14 cellular contexts compared by ENCODE assay signal in genomic region chr1:52629021-52629643, GRCh38. TPM values are rescaled to one million over a fixed set of nuclear protein-coding genes. Genes with fewer than 3 reads are reported as not detected.
DNase-seq lines count a peak whose midpoint lies in the region; ATAC-seq, FAIRE-seq and TF ChIP-seq lines count a peak whose summit lies in the region.
"Had no signal": no experiment of that assay in that cellular context is flagged by ENCODE, and none has a peak within 500 bp of the region (broad histone marks: within the 10 kb centered on the region; RNA-seq: fewer than 3 reads in every experiment).

No MANE protein-coding gene starts in this region.

- intact Hi-C loops in K562 (cut with micrococcal nuclease): no loop called here
- intact Hi-C loops in upper lobe of right lung (cut with DNase I): no loop called here

- no peaks in the 10 kb centered on the region for H3K9me1 ChIP-seq in K562 (ENCODE audit: control insufficient read depth, insufficient read depth, low read length)

- no peaks in the 10 kb centered on the region for H3K36me3 Mint-ChIP-seq in mesothelial cell of epicardium

- POLR2A ChIA-PET in K562 (lab: Yijun Ruan, JAX): interaction anchor here (0.6 to 1.5 kb wide), 3 partner anchors 17 to 163 kb away, joined by 3 to 4 read pairs (median 4); no protein-coding TSS in a partner anchor

- ATAC-seq in K562 (peak; percentile 51), upper lobe of right lung (peak; percentile 10), omental fat pad (ENCODE audit: low FRiP score) (no peak)
- ATAC-seq: activated T-cell treated with anti-CD3 and anti-CD28 coated beads, Interleukin-2, amount 50 U/mL, for 4 hours had no signal

- peak; percentile 29 to 44 for DNase-seq in NCI-H526 (lab: John Stamatoyannopoulos, UW)
- DNase-seq in NCI-H526 treated with DMSO at 0.1 percent for 48 hours (lab: John Stamatoyannopoulos, UW): no peak
- no peak for DNase-seq in K562 (ENCODE audit: extremely low read depth in 1 of 4, low spot score in 3 of 4)
- DNase-seq in mesothelial cell of epicardium (ENCODE audit: low spot score in 2 of 2, unreplicated experiment in 2 of 2): no peak
- no peak for DNase-seq in upper lobe of right lung
- DNase-seq in omental fat pad (ENCODE audit: low spot score): no peak
- no peak for DNase-seq in epidermal melanocyte (ENCODE audit: insufficient read length, low spot score)
- no peak for DNase-seq in NCI-H524 (lab: John Stamatoyannopoulos, UW)
- DNase-seq: activated T-cell treated with anti-CD3 and anti-CD28 coated beads, Interleukin-2, amount 50 U/mL, for 4 hours; stimulated activated CD4-positive, alpha-beta T cell treated with anti-CD3 and anti-CD28 coated beads, Interleukin-2, amount 100 ng/mL, for 48 hours had no signal

- in situ Hi-C loops in K562 (cut with MboI): no loop called here

- no peak for TF ChIP-seq POLR2A in K562 (conservative IDR thresholded peaks at IDR 0.05)

- TF ChIP-seq RAD21 in K562 (CRISPR knock-in tag; conservative IDR thresholded peaks at IDR 0.05 in 1 of 2, IDR thresholded peaks at IDR 0.05 in 1 of 2): no peak

- H3K4me3 ChIP-seq in K562 (no peak overlapping the region), upper lobe of right lung (no peak overlapping the region)
- H3K4me3 ChIP-seq: thoracic aorta had no signal

- WGBS in K562 (ENCODE audit: insufficient coverage, low coverage, missing lambda C conversion rate): 44% methylated on average over 12 of the region's 12 CpGs

- H3K9me3 ChIP-seq in K562 (replicated peaks; ENCODE audit: control insufficient read depth, insufficient read depth, low read depth, low read length) (no peaks in the 10 kb centered on the region), upper lobe of right lung (no peaks in the 10 kb centered on the region)
- H3K9me3 ChIP-seq: thoracic aorta had no signal

- no peaks in the 10 kb centered on the region for H3K9me3 Mint-ChIP-seq in mesothelial cell of epicardium
- H3K9me3 Mint-ChIP-seq: activated T-cell treated with anti-CD3 and anti-CD28 coated beads, Interleukin-2, amount 50 U/mL, for 4 hours; T-helper 2 cell treated with Interferon-gamma antibody and Interleukin-4, amounts not matched to agents 5 μg/mL and 100 μg/mL, for 36 hours had no signal

- peak overlapping the region; percentile 64 for H3K27ac Mint-ChIP-seq in mesothelial cell of epicardium
- H3K27ac Mint-ChIP-seq: T-helper 2 cell treated with Interferon-gamma antibody and Interleukin-4, amounts not matched to agents 5 μg/mL and 100 μg/mL, for 36 hours had no signal

- H3K27ac ChIP-seq in K562 (ENCODE audit: extremely low read depth, low read depth, low read length) (no peak overlapping the region), upper lobe of right lung (no peak overlapping the region)
- H3K27ac ChIP-seq: thoracic aorta had no signal

- H3K4me1 Mint-ChIP-seq in mesothelial cell of epicardium: peaks cover 19% of the 10 kb centered on the region

- TF ChIP-seq CTCF in K562 (IDR thresholded peaks at IDR 0.05 in 2 of 3, conservative IDR thresholded peaks at IDR 0.05 in 1 of 3; ENCODE audit: insufficient read depth in 2 of 3, low read depth in 1 of 3, low read length in 3 of 3) (no peak), mesothelial cell of epicardium (IDR thresholded peaks at IDR 0.05; ENCODE audit: unreplicated experiment) (no peak), upper lobe of right lung (IDR thresholded peaks at IDR 0.05) (no peak), omental fat pad (IDR thresholded peaks at IDR 0.05) (no peak)

- no TSS peak for BruUV-seq in K562 (replicated peaks; lab: Mats Ljungman, UMichigan)

- no peaks in the 10 kb centered on the region for H3K79me2 ChIP-seq in K562 (ENCODE audit: control insufficient read depth, insufficient read depth, low read length)

- peaks cover 8 to 17% of the 10 kb centered on the region in 2 experiments; a peak in 4 of 5 replicates for H3K4me1 ChIP-seq in K562 (replicated peaks in 1 of 2; ENCODE audit: control insufficient read depth in 2 of 2, insufficient read depth in 2 of 2, low read length in 2 of 2)
- H3K4me1 ChIP-seq in upper lobe of right lung: no peaks in the 10 kb centered on the region

- no peak overlapping the region for H3K4me3 Mint-ChIP-seq in mesothelial cell of epicardium
- H3K4me3 Mint-ChIP-seq: activated T-cell treated with anti-CD3 and anti-CD28 coated beads, Interleukin-2, amount 50 U/mL, for 4 hours; T-helper 2 cell treated with Interferon-gamma antibody and Interleukin-4, amounts not matched to agents 5 μg/mL and 100 μg/mL, for 36 hours had no signal

- TF ChIP-seq EP300 in K562 (IDR thresholded peaks at IDR 0.05; ENCODE audit: low read length): no peak

- peak overlapping the region; percentile 66 for H2AFZ ChIP-seq in K562 (ENCODE audit: low read depth, low read length)

- peak overlapping the region in 1 of 2 experiments; percentile 59; a peak in 2 of 4 replicates for H3K9ac ChIP-seq in K562 (ENCODE audit: insufficient read depth in 1 of 2, low read depth in 2 of 2, low read length in 2 of 2)

- peak overlapping the region; percentile 27; the same call in 1 of the 2 replicates for H3K4me2 ChIP-seq in K562 (ENCODE audit: insufficient read depth, low read length)

- no peaks in the 10 kb centered on the region for H4K20me1 ChIP-seq in K562 (replicated peaks; ENCODE audit: control insufficient read depth, insufficient read depth, low read length)

- CTCF ChIA-PET in K562 (lab: Yijun Ruan, JAX; ENCODE audit: low intra/inter-chr PET ratio): interaction anchor here (0.6 kb wide), 1 partner anchor 12 kb away, joined by 3 read pairs; no protein-coding TSS in a partner anchor

- FAIRE-seq in K562 (lab: Jason Lieb, UNC): no peak
- FAIRE-seq: colon had no signal

- H3K27me3 ChIP-seq in K562 (ENCODE audit: control insufficient read depth in 2 of 2, insufficient read depth in 2 of 2, low read length in 2 of 2) (no peaks in the 10 kb centered on the region), upper lobe of right lung (peaks cover 20% of the 10 kb centered on the region)

- H3K27me3 Mint-ChIP-seq in mesothelial cell of epicardium (ENCODE audit: low read depth): peaks cover 18% of the 10 kb centered on the region

- H3K36me3 ChIP-seq in K562 (ENCODE audit: control insufficient read depth, insufficient read depth, low read length) (no peaks in the 10 kb centered on the region), upper lobe of right lung (no peaks in the 10 kb centered on the region)
- H3K36me3 ChIP-seq: thoracic aorta had no signal

TF ChIP-seq in K562, 482 proteins besides CTCF, POLR2A, EP300 and RAD21 (continues in another document):
- no peak for TF ChIP-seq MLLT1 (IDR thresholded peaks at IDR 0.05)

RNA-seq across cellular contexts. Expression of gene SHISAL2A, which starts 3.8 kb away (rescaled TPM):
- not detected in 2 replicates for total RNA-seq in K562 (2011; cell fraction: chromatin; rRNA removed; ENCODE audit: low replicate concordance)
- total RNA-seq in K562 (2011; cell fraction: nucleolus; rRNA removed): not detected in 2 replicates
- not detected in 2 replicates for total RNA-seq in K562 (2011; cell fraction: nucleoplasm; rRNA removed)
- not detected in 2 replicates for total RNA-seq in K562 (2014; rRNA removed)
- total RNA-seq in K562 (2014; rRNA removed; fragmentation: Illumina TruSeq; extraction: Trizol): not detected in 2 replicates
- not detected in 2 replicates for total RNA-seq in K562 (2015; rRNA removed; fragmentation: Illumina TruSeq; extraction: Trizol)
- 0.11 TPM in 1 of 2 replicates, not detected in the other for total RNA-seq in K562 (2021)
- polyA plus RNA-seq in K562 (2011; rRNA removed): not detected in 2 replicates
- polyA plus RNA-seq in K562 (2011; cell fraction: cytosol; rRNA removed): not detected in 2 replicates
- not detected in 2 replicates for polyA plus RNA-seq in K562 (2011; cell fraction: nucleus; rRNA removed)
- polyA plus RNA-seq in K562 (2012): not detected in 2 replicates
- not detected in 2 replicates for polyA plus RNA-seq in K562 (2014; fragmentation: Illumina TruSeq; extraction: Trizol)
- polyA plus RNA-seq in K562 (2014; fragmentation: Nextera tagmentation; extraction: Ambion mirVana): not detected
- polyA plus RNA-seq in K562 (2014; rRNA removed): not detected in 2 replicates
- polyA minus RNA-seq in K562 (2011; rRNA and poly(A)+ RNA removed): not detected in 2 replicates
- polyA minus RNA-seq in K562 (2011; cell fraction: cytosol; rRNA and poly(A)+ RNA removed): not detected in 2 replicates
- polyA minus RNA-seq in K562 (2011; cell fraction: nucleus; rRNA and poly(A)+ RNA removed): not detected in 2 replicates
- total RNA-seq in mesothelial cell of epicardium: 0.99 to 1.4 TPM (median 1.4 TPM) in 3 replicates
- 0.81 TPM for total RNA-seq in upper lobe of right lung
- total RNA-seq in omental fat pad: not detected
- total RNA-seq: A673 had no signal

RNA-seq across cellular contexts. Expression of gene GPX7, which starts 27.0 kb away (rescaled TPM):
- not detected in 2 replicates for total RNA-seq in K562 (2011; cell fraction: chromatin; rRNA removed; ENCODE audit: low replicate concordance)
- not detected in 2 replicates for total RNA-seq in K562 (2011; cell fraction: nucleolus; rRNA removed)
- total RNA-seq in K562 (2011; cell fraction: nucleoplasm; rRNA removed): not detected in 2 replicates
- not detected in 2 replicates for total RNA-seq in K562 (2014; rRNA removed)
- total RNA-seq in K562 (2014; rRNA removed; fragmentation: Illumina TruSeq; extraction: Trizol): not detected in 2 replicates
- total RNA-seq in K562 (2015; rRNA removed; fragmentation: Illumina TruSeq; extraction: Trizol): not detected in 2 replicates
- total RNA-seq in K562 (2021): not detected in 2 replicates
- polyA plus RNA-seq in K562 (2011; rRNA removed): 0.07 TPM in 1 of 2 replicates, not detected in the other
- 0.13 TPM in 1 of 2 replicates, not detected in the other for polyA plus RNA-seq in K562 (2011; cell fraction: cytosol; rRNA removed)
- 0.13 TPM in 1 of 2 replicates, not detected in the other for polyA plus RNA-seq in K562 (2011; cell fraction: nucleus; rRNA removed)
- polyA plus RNA-seq in K562 (2012): not detected in 2 replicates
- polyA plus RNA-seq in K562 (2014; fragmentation: Illumina TruSeq; extraction: Trizol): not detected in 2 replicates
- polyA plus RNA-seq in K562 (2014; fragmentation: Nextera tagmentation; extraction: Ambion mirVana): under 1 TPM in 1 of 2 experiments, not detected in 1; 0.08 TPM
- polyA plus RNA-seq in K562 (2014; rRNA removed): not detected in 2 replicates
- not detected in 2 replicates for polyA minus RNA-seq in K562 (2011; rRNA and poly(A)+ RNA removed)
- polyA minus RNA-seq in K562 (2011; cell fraction: cytosol; rRNA and poly(A)+ RNA removed): not detected in 2 replicates
- not detected in 2 replicates for polyA minus RNA-seq in K562 (2011; cell fraction: nucleus; rRNA and poly(A)+ RNA removed)
- total RNA-seq in mesothelial cell of epicardium: 57.7 to 62.6 TPM (median 61.8 TPM) in 3 replicates
- 6.2 TPM for total RNA-seq in upper lobe of right lung
- 10 to 100 TPM in 3 of 4 donors, 1 to 10 TPM in 1; 8.6 to 23.0 (median 16.3) TPM for total RNA-seq in omental fat pad

Comparison
In these comparisons a context has a peak if more than half of its experiments do, and no peak if none do; other contexts are left out.
1. DNase-seq: peak in NCI-H526 (2 of 2); none in NCI-H526 treated with DMSO at 0.1 percent for 48 hours (single experiment), K562 (0 of 4), mesothelial cell of epicardium (0 of 2), upper lobe of right lung (single experiment), omental fat pad (single experiment), epidermal melanocyte (single experiment) and NCI-H524 (0 of 2).